2 cellular contexts compared by ENCODE assay signal in genomic region chr2:27080140-27080469, GRCh38.
TF ChIP-seq lines count a peak whose summit lies in the region.

No MANE protein-coding gene starts in this region.

TF ChIP-seq in SK-N-SH, 30 proteins besides CTCF, POLR2A, EP300 and RAD21 (continued from another document):
- TF ChIP-seq USF2 (IDR thresholded peaks at IDR 0.05; ENCODE audit: borderline replicate concordance, low read depth, low read length) (no peak), YY1 (IDR thresholded peaks at IDR 0.05; ENCODE audit: low read depth) (no peak), NFIC (IDR thresholded peaks at IDR 0.05; ENCODE audit: borderline replicate concordance) (no peak), RFX5 (IDR thresholded peaks at IDR 0.05; ENCODE audit: low read length) (no peak), RCOR1 (IDR thresholded peaks at IDR 0.05; ENCODE audit: low read length) (no peak), TEAD4 (IDR thresholded peaks at IDR 0.05; ENCODE audit: borderline replicate concordance, insufficient read depth) (no peak), FOXJ3 (CRISPR knock-in tag; IDR thresholded peaks at IDR 0.05) (no peak), TCF12 (IDR thresholded peaks at IDR 0.05) (no peak), FOXM1 (IDR thresholded peaks at IDR 0.05; ENCODE audit: low read depth) (no peak), GABPA (IDR thresholded peaks at IDR 0.05; ENCODE audit: low read depth) (no peak)
- TF ChIP-seq, protein P1, sequence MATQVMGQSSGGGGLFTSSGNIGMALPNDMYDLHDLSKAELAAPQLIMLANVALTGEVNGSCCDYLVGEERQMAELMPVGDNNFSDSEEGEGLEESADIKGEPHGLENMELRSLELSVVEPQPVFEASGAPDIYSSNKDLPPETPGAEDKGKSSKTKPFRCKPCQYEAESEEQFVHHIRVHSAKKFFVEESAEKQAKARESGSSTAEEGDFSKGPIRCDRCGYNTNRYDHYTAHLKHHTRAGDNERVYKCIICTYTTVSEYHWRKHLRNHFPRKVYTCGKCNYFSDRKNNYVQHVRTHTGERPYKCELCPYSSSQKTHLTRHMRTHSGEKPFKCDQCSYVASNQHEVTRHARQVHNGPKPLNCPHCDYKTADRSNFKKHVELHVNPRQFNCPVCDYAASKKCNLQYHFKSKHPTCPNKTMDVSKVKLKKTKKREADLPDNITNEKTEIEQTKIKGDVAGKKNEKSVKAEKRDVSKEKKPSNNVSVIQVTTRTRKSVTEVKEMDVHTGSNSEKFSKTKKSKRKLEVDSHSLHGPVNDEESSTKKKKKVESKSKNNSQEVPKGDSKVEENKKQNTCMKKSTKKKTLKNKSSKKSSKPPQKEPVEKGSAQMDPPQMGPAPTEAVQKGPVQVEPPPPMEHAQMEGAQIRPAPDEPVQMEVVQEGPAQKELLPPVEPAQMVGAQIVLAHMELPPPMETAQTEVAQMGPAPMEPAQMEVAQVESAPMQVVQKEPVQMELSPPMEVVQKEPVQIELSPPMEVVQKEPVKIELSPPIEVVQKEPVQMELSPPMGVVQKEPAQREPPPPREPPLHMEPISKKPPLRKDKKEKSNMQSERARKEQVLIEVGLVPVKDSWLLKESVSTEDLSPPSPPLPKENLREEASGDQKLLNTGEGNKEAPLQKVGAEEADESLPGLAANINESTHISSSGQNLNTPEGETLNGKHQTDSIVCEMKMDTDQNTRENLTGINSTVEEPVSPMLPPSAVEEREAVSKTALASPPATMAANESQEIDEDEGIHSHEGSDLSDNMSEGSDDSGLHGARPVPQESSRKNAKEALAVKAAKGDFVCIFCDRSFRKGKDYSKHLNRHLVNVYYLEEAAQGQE (IDR thresholded peaks at IDR 0.05; ENCODE audit: low read depth, low read length), result no peak
TF ChIP-seq in SK-N-SH: peak in this region for 0.

TF ChIP-seq in SK-N-SH treated with all-trans-retinoic acid at 6 μM for 48 hours, 23 proteins besides CTCF, POLR2A, EP300 and RAD21 (continued from another document):
- TF ChIP-seq PATZ1 (CRISPR knock-in tag; IDR thresholded peaks at IDR 0.05; ENCODE audit: borderline replicate concordance) (no peak), RARB (CRISPR knock-in tag; IDR thresholded peaks at IDR 0.05) (no peak), POU6F1 (CRISPR knock-in tag; IDR thresholded peaks at IDR 0.05; ENCODE audit: borderline replicate concordance, low read depth) (no peak), ZFP3 (CRISPR knock-in tag; IDR thresholded peaks at IDR 0.05) (no peak), TSHZ2 (CRISPR knock-in tag; IDR thresholded peaks at IDR 0.05) (no peak)
